ENCODE assay signal across 15 cellular contexts in the genomic region with DNA sequence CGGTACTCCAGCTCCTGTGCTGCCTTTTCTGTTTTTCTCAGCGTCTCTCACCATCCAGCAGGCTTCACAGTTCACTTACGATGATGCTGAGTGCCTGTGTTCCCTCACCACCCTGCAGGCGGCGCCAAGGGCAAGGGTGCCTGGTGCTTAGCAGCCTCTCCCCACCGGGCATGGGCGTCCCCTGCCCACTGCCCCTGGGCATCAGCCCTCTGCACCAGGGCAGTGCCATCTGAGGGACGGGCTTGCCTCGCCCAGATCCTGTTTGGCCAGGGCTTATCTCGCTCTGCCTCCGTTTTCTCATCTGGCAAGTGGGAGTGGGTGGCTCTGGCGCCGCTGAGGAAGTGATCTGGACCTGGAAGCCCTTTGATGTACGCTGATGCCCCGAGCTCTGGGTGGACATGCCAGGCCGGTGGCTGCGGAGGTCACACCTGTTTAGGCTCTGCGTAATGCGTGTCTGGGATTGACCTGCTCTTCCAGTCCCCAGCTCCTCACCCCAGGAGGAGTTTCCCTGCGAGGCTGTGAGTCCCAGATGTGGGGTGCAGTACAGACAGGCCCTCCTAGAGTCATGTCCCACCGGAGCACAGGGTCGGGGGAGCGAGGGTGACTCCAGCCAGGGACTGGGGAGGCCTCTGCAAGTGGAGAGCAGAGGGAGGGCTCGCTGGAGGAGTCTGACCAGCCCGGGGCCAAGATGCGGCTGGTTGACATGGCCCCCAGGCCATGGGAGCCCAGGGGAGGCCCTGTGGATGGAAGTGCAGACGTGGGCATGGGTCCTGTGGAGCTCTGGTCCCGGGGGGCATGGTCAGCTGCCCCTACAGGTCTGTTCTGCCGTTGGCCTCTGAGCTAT. TPM values are rescaled to one million over a fixed set of nuclear protein-coding genes. Genes with fewer than 3 reads are reported as not detected.
DNase-seq lines count a peak whose midpoint lies in the region; TF ChIP-seq lines count a peak whose summit lies in the region.
"Had no signal": no experiment of that assay in that cellular context is flagged by ENCODE, and none has a peak within 500 bp of the region (broad histone marks: within the 10 kb centered on the region; RNA-seq: fewer than 3 reads in every experiment).

No MANE protein-coding gene starts in this region.

- peak; percentile 10 for DNase-seq in NCI-H1694 treated with DMSO at 0.1 percent for 48 hours (lab: John Stamatoyannopoulos, UW)
- no peak for DNase-seq in NCI-H1694 (lab: John Stamatoyannopoulos, UW)
- DNase-seq in NAMALWA (ENCODE audit: low spot score): peak; percentile 88
- peak; percentile 57 for DNase-seq in cerebellar cortex (ENCODE audit: low spot score)
- no peak for DNase-seq in spleen
- DNase-seq in esophagus muscularis mucosa (ENCODE audit: extremely low spot score): no peak
- no peak for DNase-seq in NCI-H526 (lab: John Stamatoyannopoulos, UW)
- DNase-seq in SJCRH30: no peak
- DNase-seq: activated CD8-positive, alpha-beta memory T cell treated with anti-CD3 and anti-CD28 coated beads, Interleukin-2, amount 50 U/mL, for 48 hours; hippocampal formation; naive thymus-derived CD8-positive, alpha-beta T cell; NCI-H1930; SIG-M5 had no signal

- H3K4me3 ChIP-seq in spleen (no peak overlapping the region), esophagus muscularis mucosa (no peak overlapping the region), SJCRH30 (no peak overlapping the region)
- H3K4me3 ChIP-seq: A549, coronary artery had no signal

- no peaks in the 10 kb centered on the region for H3K9me3 ChIP-seq in spleen
- no peaks in the 10 kb centered on the region for H3K9me3 ChIP-seq in esophagus muscularis mucosa
- no peaks in the 10 kb centered on the region for H3K9me3 ChIP-seq in SJCRH30 (replicated peaks)
- H3K9me3 ChIP-seq: A549 had no signal

- no peak for TF ChIP-seq EP300 in esophagus muscularis mucosa (IDR thresholded peaks at IDR 0.05)

- TF ChIP-seq CTCF in spleen (IDR thresholded peaks at IDR 0.05 in 8 of 11, conservative IDR thresholded peaks at IDR 0.05 in 3 of 11) (peak in 7 of 11 experiments; percentile 29 to 55 (median 48)), esophagus muscularis mucosa (IDR thresholded peaks at IDR 0.05) (no peak)

- TF ChIP-seq POLR2A in spleen (IDR thresholded peaks at IDR 0.05) (no peak), esophagus muscularis mucosa (IDR thresholded peaks at IDR 0.05; ENCODE audit: low read depth) (no peak)

- intact Hi-C loops in spleen (cut with DNase I; ENCODE audit: low total_unique reads): no loop called here
- intact Hi-C loops in esophagus muscularis mucosa (cut with DNase I): loop anchor here (5.0 kb wide), 1 partner anchor 86 kb away; a partner anchor contains a TSS

- no peaks in the 10 kb centered on the region for H3K27me3 ChIP-seq in spleen (replicated peaks in 1 of 7)
- H3K27me3 ChIP-seq in esophagus muscularis mucosa: no peaks in the 10 kb centered on the region
- no peaks in the 10 kb centered on the region for H3K27me3 ChIP-seq in SJCRH30

- 73 to 85% (median 77%) methylated on average over 13 to 29 of the region's 29 CpGs for WGBS in spleen, 5 donors
- WGBS in esophagus muscularis mucosa: 84% methylated on average over 29 of the region's 29 CpGs

- H3K36me3 ChIP-seq in spleen (peaks cover 0 to 44% (median 19%) of the 10 kb centered on the region in 6 donors), esophagus muscularis mucosa (peaks cover 16 to 22% (median 19%) of the 10 kb centered on the region in 4 donors), SJCRH30 (peaks cover 38% of the 10 kb centered on the region)

- peaks cover 48 to 96% (median 84%) of the 10 kb centered on the region in 6 donors for H3K4me1 ChIP-seq in spleen
- H3K4me1 ChIP-seq in esophagus muscularis mucosa: peaks cover 47 to 65% (median 64%) of the 10 kb centered on the region in 4 donors
- H3K4me1 ChIP-seq in SJCRH30: peaks cover 23% of the 10 kb centered on the region

- H3K27ac ChIP-seq in spleen (peak overlapping the region in 7 of 8 donors; percentile 27 to 92 (median 61)), esophagus muscularis mucosa (replicated peaks in 1 of 4) (no peak overlapping the region), SJCRH30 (no peak overlapping the region)
- H3K27ac ChIP-seq: A549, coronary artery had no signal

RNA-seq across cellular contexts. Expression of a gene that starts 11.8 kb away (rescaled TPM):
- total RNA-seq in spleen (100 to 1,000 TPM in 2 of 7 donors, 10 to 100 TPM in 5; 62.6 to 158 (median 86.0) TPM), esophagus muscularis mucosa (10 to 100 TPM; 17.4 to 25.7 (median 20.2) TPM)
- 10 to 100 TPM; 11.9 to 33.0 (median 13.1) TPM for polyA plus RNA-seq in spleen
- total RNA-seq in SJCRH30 (2014; rRNA removed; shearing (Covaris generic)): 54.9 and 58.8 TPM in 2 replicates

RNA-seq across cellular contexts. Expression of a gene that starts 44.4 kb away (rescaled TPM):
- total RNA-seq in spleen: 1 to 10 TPM in 6 of 7 donors, under 1 TPM in 1; 0.97 to 3.4 (median 1.9) TPM
- 1 to 10 TPM in 1 of 3 donors, under 1 TPM in 2; 0.20 to 1.6 (median 0.57) TPM for polyA plus RNA-seq in spleen
- total RNA-seq in esophagus muscularis mucosa: 1 to 10 TPM in 1 of 4 donors, under 1 TPM in 3; under 0.01 to 1.2 (median 0.53) TPM
- total RNA-seq in SJCRH30 (2014; rRNA removed; shearing (Covaris generic)): 0.02 and 0.05 TPM in 2 replicates
- polyA plus RNA-seq: naive thymus-derived CD8-positive, alpha-beta T cell had no signal

Comparison
In these comparisons a context has a peak if more than half of its experiments do, and no peak if none do; other contexts are left out.
1. DNase-seq: peak in NCI-H1694 treated with DMSO at 0.1 percent for 48 hours (single experiment), NAMALWA (single experiment) and cerebellar cortex (single experiment); none in NCI-H1694 (single experiment), spleen (single experiment), esophagus muscularis mucosa (single experiment), NCI-H526 (0 of 2) and SJCRH30 (0 of 2).
2. H3K27ac ChIP-seq: peak in spleen (7 of 8); none in esophagus muscularis mucosa (0 of 4) and SJCRH30 (single experiment).
3. CTCF ChIP-seq: peak in spleen (7 of 11); none in esophagus muscularis mucosa (0 of 3).